8 cellular contexts compared by ENCODE assay signal in the genomic region with DNA sequence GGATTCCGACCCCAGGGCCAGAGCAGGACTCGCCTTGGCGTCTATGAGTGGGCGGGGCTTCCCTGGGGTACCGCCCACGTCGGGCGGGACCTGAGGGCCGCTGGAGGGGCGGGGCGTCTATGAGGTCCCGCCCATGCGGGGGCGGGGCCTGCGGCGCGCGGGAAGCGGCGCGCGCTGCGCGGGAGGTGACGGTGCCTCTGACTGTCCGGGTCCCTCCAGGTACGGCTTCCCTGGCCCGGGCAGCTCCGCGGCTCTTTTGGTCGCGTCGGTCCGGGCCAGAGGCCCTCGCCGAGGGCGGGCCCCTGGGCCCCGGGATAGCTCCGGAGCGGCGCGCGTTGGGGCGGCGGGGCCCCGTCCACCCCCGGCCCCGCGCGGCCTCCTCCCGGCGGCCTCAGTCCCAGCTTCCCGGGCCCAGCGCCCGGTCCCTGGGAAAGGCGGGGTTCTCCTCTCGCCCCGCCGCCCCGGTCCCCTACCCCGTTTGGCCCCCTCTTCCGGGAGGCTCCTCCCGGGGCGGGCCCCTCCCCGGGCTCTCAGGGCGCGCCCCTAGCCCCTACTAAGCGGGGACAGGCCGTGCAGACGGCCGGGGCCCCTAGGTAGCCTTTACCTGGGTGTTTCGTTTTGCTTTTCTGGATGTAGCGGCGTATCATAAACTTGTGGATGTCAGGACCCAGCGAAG. TPM values are rescaled to one million over a fixed set of nuclear protein-coding genes. Genes with fewer than 3 reads are reported as not detected.
DNase-seq lines count a peak whose midpoint lies in the region; ATAC-seq and TF ChIP-seq lines count a peak whose summit lies in the region.

CHAF1B (plus strand) TSS at position 160 of the 676 bp plus-strand sequence. CDS start 745 bp downstream, outside the sequence.

- H3K27ac ChIP-seq in 22Rv1 (peak within 1 kb of the TSS; percentile 61), WERI-Rb-1 (peak within 1 kb of the TSS; percentile 57), mammary epithelial cell (ENCODE audit: insufficient read depth, low read depth, low read length) (peak within 1 kb of the TSS; percentile 60)

- CTCF ChIA-PET in mammary epithelial cell (lab: Charles Lee; ENCODE audit: low non-redundant PET) = no interaction called here

- peak within 1 kb of the TSS; percentile 72 for H3K9ac ChIP-seq in mammary epithelial cell (ENCODE audit: insufficient read depth, low read length)

- H3K36me3 ChIP-seq in WERI-Rb-1 (peaks cover 41% of the 10 kb centered on the region), mammary epithelial cell (ENCODE audit: insufficient read depth, low read length) (peaks cover 4% of the 10 kb centered on the region)

- H2AFZ ChIP-seq in mammary epithelial cell (ENCODE audit: low read depth, low read length) = peak within 1 kb of the TSS; percentile 74

- H3K4me3 ChIP-seq in WERI-Rb-1 (ENCODE audit: low read depth, low read length) (peak within 1 kb of the TSS; percentile 81), mammary epithelial cell (replicated peaks in 1 of 3; ENCODE audit: insufficient read depth in 1 of 3, low read depth in 2 of 3, low read length in 3 of 3) (peak within 1 kb of the TSS; percentile 60 to 68 (median 61))

- ATAC-seq in GM18519 (IDR thresholded peaks at IDR 0.05; ENCODE audit: low FRiP score, unreplicated experiment) = peak; percentile 84
- peak; percentile 81 for ATAC-seq in HG03039 (IDR thresholded peaks at IDR 0.05; ENCODE audit: unreplicated experiment)

- BruUV-seq in mammary epithelial cell (replicated peaks; lab: Mats Ljungman, UMichigan) = no TSS peak

- no peaks in the 10 kb centered on the region for H3K27me3 ChIP-seq in WERI-Rb-1 (ENCODE audit: insufficient read depth, low read depth, severe bottlenecking)
- H3K27me3 ChIP-seq in mammary epithelial cell (ENCODE audit: insufficient read depth, low read length) = no peaks in the 10 kb centered on the region

- peak; percentile 28 for DNase-seq in NCI-H2107 treated with DMSO at 0.1 percent for 48 hours (lab: John Stamatoyannopoulos, UW; ENCODE audit: unreplicated experiment)
- peak; percentile 87 for DNase-seq in WERI-Rb-1
- DNase-seq in mammary epithelial cell = peak; percentile 75
- DNase-seq in inferior parietal cortex (ENCODE audit: extremely low spot score) = peak; percentile 70
- DNase-seq in smooth muscle cell of the brain vasculature (ENCODE audit: low read depth, low spot score) = peak; percentile 39

- no peaks in the 10 kb centered on the region for H4K20me1 ChIP-seq in mammary epithelial cell (ENCODE audit: insufficient read depth, low read length)

- 0% methylated on average over 1 of the region's 75 CpGs for WGBS in mammary epithelial cell (ENCODE audit: low coverage, missing lambda C conversion rate)

- in situ Hi-C loops in mammary epithelial cell (cut with MboI; ENCODE audit: low sequenced_read_pairs in 2 of 2) = no loop called here

- peaks cover 4% of the 10 kb centered on the region for H3K4me1 ChIP-seq in mammary epithelial cell (ENCODE audit: insufficient read depth, low read length)

- H3K9me3 ChIP-seq in WERI-Rb-1 (ENCODE audit: severe bottlenecking) (peaks cover 2% of the 10 kb centered on the region), mammary epithelial cell (replicated peaks; ENCODE audit: insufficient read depth, low read length) (no peaks in the 10 kb centered on the region)

- peak within 1 kb of the TSS; percentile 88 for H3K4me2 ChIP-seq in mammary epithelial cell (ENCODE audit: insufficient read depth, low read depth, low read length)

- intact Hi-C loops in mammary epithelial cell (cut with micrococcal nuclease) = loop anchor here (1.0 kb wide), 1 partner anchor 244 kb away; no protein-coding TSS in a partner anchor

- H3K79me2 ChIP-seq in mammary epithelial cell (ENCODE audit: insufficient read depth, low read length) = peaks cover 6% of the 10 kb centered on the region

- dilution Hi-C loops in mammary epithelial cell (cut with HindIII; ENCODE audit: low sequenced_read_pairs) = no loop called here

- TF ChIP-seq CTCF in 22Rv1 (IDR thresholded peaks at IDR 0.05) (no peak), WERI-Rb-1 (IDR thresholded peaks at IDR 0.05; ENCODE audit: low read depth, low read length) (no peak), mammary epithelial cell (conservative IDR thresholded peaks at IDR 0.05 in 1 of 2, IDR thresholded peaks at IDR 0.05 in 1 of 2; ENCODE audit: extremely low read depth in 1 of 2, insufficient read depth in 1 of 2, low read depth in 1 of 2, low read length in 2 of 2) (no peak)

RNA-seq across cellular contexts. Expression of gene CHAF1B, which starts in this region (rescaled TPM):
- total RNA-seq in mammary epithelial cell = 10 to 100 TPM in 1 of 2 donors, 1 to 10 TPM in 1; 2.3 to 12.3 TPM
- polyA plus RNA-seq in mammary epithelial cell = 10.3 TPM
- 8.2 TPM for polyA minus RNA-seq in mammary epithelial cell

Comparison
In these comparisons a context has a peak if more than half of its experiments do, and no peak if none do; other contexts are left out.
1. Peak in every context shown above with its lines: DNase-seq, ATAC-seq, H3K4me3 ChIP-seq and H3K27ac ChIP-seq.
2. DNase-seq: peak in every context shown above with its lines; median percentile 87 in WERI-Rb-1; 75 in mammary epithelial cell; 70 in inferior parietal cortex; 39 in smooth muscle cell of the brain vasculature; 28 in NCI-H2107 treated with DMSO at 0.1 percent for 48 hours.